In genomic region chr5:107813559-107813958, GRCh38 we compare ENCODE assay signal across 10 cellular contexts.
DNase-seq lines count a peak whose midpoint lies in the region; ATAC-seq lines count a peak whose summit lies in the region.
"Had no signal": no experiment of that assay in that cellular context is flagged by ENCODE, and none has a peak within 500 bp of the region (broad histone marks: within the 10 kb centered on the region; RNA-seq: fewer than 3 reads in every experiment).

No MANE protein-coding gene starts in this region.

- intact Hi-C loops in Right ventricle myocardium inferior (cut with DNase I): no loop called here

- peak; percentile 84 for ATAC-seq in GM18499 (IDR thresholded peaks at IDR 0.05; ENCODE audit: insufficient read depth, unreplicated experiment)
- peak; percentile 78 for ATAC-seq in GM19467 (IDR thresholded peaks at IDR 0.05; ENCODE audit: unreplicated experiment)
- ATAC-seq in HG02884 (IDR thresholded peaks at IDR 0.05; ENCODE audit: unreplicated experiment): peak; percentile 64
- peak; percentile 87 for ATAC-seq in HG03571 (IDR thresholded peaks at IDR 0.05; ENCODE audit: unreplicated experiment)
- no peak for ATAC-seq in Right ventricle myocardium inferior

- no peak for DNase-seq in NCI-H187 treated with DMSO at 0.1 percent for 48 hours (lab: John Stamatoyannopoulos, UW)
- DNase-seq in stimulated activated CD4-positive, alpha-beta T cell treated with anti-CD3 and anti-CD28 coated beads, Interleukin-15, amount 100 ng/mL, for 24 hours: no peak
- no peak for DNase-seq in NCI-H510A treated with DMSO at 0.1 percent for 48 hours (lab: John Stamatoyannopoulos, UW)
- no peak for DNase-seq in Right ventricle myocardium inferior (ENCODE audit: missing footprints)
- DNase-seq: activated CD4-positive, alpha-beta T cell treated with anti-CD3 and anti-CD28 coated beads for 48 hours; activated gamma-delta T cell had no signal
